ENCODE assay signal across 1 cellular context in the genomic region with DNA sequence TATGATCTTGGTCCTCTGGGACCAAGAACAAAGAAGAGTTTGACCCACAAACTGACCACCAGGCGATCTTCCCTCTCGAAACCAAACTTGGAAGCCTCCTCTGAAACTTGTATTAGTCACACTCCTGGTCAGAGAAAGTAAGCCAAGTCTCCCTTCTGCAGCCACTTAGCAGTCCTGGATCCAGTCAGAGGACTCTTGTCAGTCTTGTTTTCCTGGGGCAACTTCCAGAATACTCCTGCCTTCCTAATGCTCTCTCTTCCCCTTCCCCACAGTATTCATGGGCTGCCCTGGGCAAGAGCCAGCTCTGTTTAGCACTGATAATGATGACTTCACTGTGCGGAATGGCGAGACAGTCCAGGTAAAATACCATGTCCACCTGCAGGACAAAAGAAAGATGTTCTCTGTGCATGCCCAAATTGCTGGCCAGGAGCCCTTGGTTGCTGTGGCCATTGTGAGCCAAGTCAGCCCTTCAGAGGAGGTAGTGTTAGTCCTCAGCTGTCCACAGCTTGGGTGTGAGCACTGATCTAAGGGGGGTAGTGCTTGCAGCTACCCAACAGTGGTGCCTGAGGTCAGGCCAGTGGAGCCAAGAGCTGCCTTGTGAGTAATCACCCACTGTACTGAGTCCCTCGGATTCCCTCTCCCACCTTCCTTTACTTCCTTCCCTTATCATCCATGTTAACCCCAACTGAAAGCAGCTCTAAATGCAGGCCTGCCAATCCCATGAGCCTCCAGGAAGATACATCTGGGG.
TF ChIP-seq lines count a peak whose summit lies in the region.

No MANE protein-coding gene starts in this region.

TF ChIP-seq in GM23338, 12 proteins besides CTCF, POLR2A, EP300 and RAD21:
- TF ChIP-seq ZNF114 (CRISPR knock-in tag; IDR thresholded peaks at IDR 0.05): no peak
- no peak for TF ChIP-seq JUNB (IDR thresholded peaks at IDR 0.05; ENCODE audit: unreplicated experiment)
- TF ChIP-seq NANOG (IDR thresholded peaks at IDR 0.05; ENCODE audit: borderline replicate concordance): no peak
- TF ChIP-seq CREB1 (CRISPR knock-in tag; IDR thresholded peaks at IDR 0.05; ENCODE audit: low read depth): no peak
- TF ChIP-seq EZH2phosphoT487 (IDR thresholded peaks at IDR 0.05; ENCODE audit: unreplicated experiment): no peak
- no peak for TF ChIP-seq EZH2 (IDR thresholded peaks at IDR 0.05; ENCODE audit: low read depth, unreplicated experiment)
- no peak for TF ChIP-seq STAT1 (IDR thresholded peaks at IDR 0.05; ENCODE audit: unreplicated experiment)
